10 cellular contexts compared by ENCODE assay signal in genomic region chr17:75873587-75874322, GRCh38. TPM values are rescaled to one million over a fixed set of nuclear protein-coding genes. Genes with fewer than 3 reads are reported as not detected.
DNase-seq lines count a peak whose midpoint lies in the region; ATAC-seq lines count a peak whose summit lies in the region.
"Had no signal": no experiment of that assay in that cellular context is flagged by ENCODE, and none has a peak within 500 bp of the region (broad histone marks: within the 10 kb centered on the region; RNA-seq: fewer than 3 reads in every experiment).

No MANE protein-coding gene starts in this region.

- H4K20me1 ChIP-seq in BLaER1 (no peaks in the 10 kb centered on the region), Karpas-422 (ENCODE audit: insufficient read depth, low read depth, low read length) (no peaks in the 10 kb centered on the region)

- H3K27me3 ChIP-seq in BLaER1 (peaks cover 31% of the 10 kb centered on the region), rectal smooth muscle tissue (ENCODE audit: control insufficient read depth, insufficient read depth, low read length) (no peaks in the 10 kb centered on the region), Karpas-422 (ENCODE audit: low read length) (no peaks in the 10 kb centered on the region)

- H3K4me1 ChIP-seq in BLaER1, result peaks cover 73% of the 10 kb centered on the region
- peaks cover 57% of the 10 kb centered on the region for H3K4me1 ChIP-seq in rectal smooth muscle tissue (ENCODE audit: control insufficient read depth, insufficient read depth, low read length)
- H3K4me1 ChIP-seq in Karpas-422 (ENCODE audit: low read length), result peaks cover 30% of the 10 kb centered on the region

- no peak overlapping the region for H2AFZ ChIP-seq in Karpas-422 (ENCODE audit: low read length)

- H3K9me3 ChIP-seq in BLaER1, result no peaks in the 10 kb centered on the region
- H3K9me3 ChIP-seq in Karpas-422 (ENCODE audit: low read length), result no peaks in the 10 kb centered on the region

- no peak for ATAC-seq in GM21526 (IDR thresholded peaks at IDR 0.05; ENCODE audit: low FRiP score, unreplicated experiment)
- ATAC-seq: stimulated activated naive CD8-positive, alpha-beta T cell treated with anti-CD3 and anti-CD28 coated beads, Interleukin-15, Interleukin-2, amounts not matched to agents 100 U/mL and 50 U/mL, for 24 hours had no signal

- H3K4me2 ChIP-seq in BLaER1 (peak overlapping the region; percentile 88; the same call in 1 of the 2 replicates), Karpas-422 (ENCODE audit: low read depth, low read length, poor library complexity, severe bottlenecking) (no peak overlapping the region)

- no peaks in the 10 kb centered on the region for H3K79me2 ChIP-seq in Karpas-422 (ENCODE audit: low read length)

- H3K9ac ChIP-seq in BLaER1 (no peak overlapping the region), rectal smooth muscle tissue (ENCODE audit: low read length) (no peak overlapping the region), Karpas-422 (ENCODE audit: low read length) (no peak overlapping the region)

- H3K4me3 ChIP-seq in BLaER1 (no peak overlapping the region), rectal smooth muscle tissue (ENCODE audit: low read length) (no peak overlapping the region), Karpas-422 (ENCODE audit: low read length) (no peak overlapping the region)

- H3K27ac ChIP-seq in BLaER1 (0 out of 2 replicates have a peak overlapping the region, but pooled peaks have one; percentile 80), epithelial cell of prostate (peak overlapping the region; percentile 86), rectal smooth muscle tissue (ENCODE audit: low read depth, low read length) (peak overlapping the region; percentile 96), Karpas-422 (ENCODE audit: low read length) (no peak overlapping the region)

- DNase-seq in RPMI8226 (peak; percentile 3), epithelial cell of prostate (ENCODE audit: low read depth, low spot score) (no peak), OCI-M2 (lab: John Stamatoyannopoulos, UW; ENCODE audit: unreplicated experiment) (no peak), Karpas-422 (no peak), cerebellum (ENCODE audit: low spot score) (no peak)
- DNase-seq: naive B cell; stimulated activated naive CD8-positive, alpha-beta T cell treated with anti-CD3 and anti-CD28 coated beads, Interleukin-15, Interleukin-2, amounts not matched to agents 100 U/mL and 50 U/mL, for 24 hours had no signal

- H3K9me2 ChIP-seq in Karpas-422 (replicated peaks; ENCODE audit: insufficient read depth, low read length), result no peaks in the 10 kb centered on the region

- H3K36me3 ChIP-seq in BLaER1 (no peaks in the 10 kb centered on the region), rectal smooth muscle tissue (ENCODE audit: control insufficient read depth, insufficient read depth, low read length) (peaks cover 7% of the 10 kb centered on the region), Karpas-422 (ENCODE audit: insufficient read depth, low read length) (no peaks in the 10 kb centered on the region)

RNA-seq across cellular contexts. Expression of gene TRIM47, which starts 4.6 kb away (rescaled TPM):
- total RNA-seq in Karpas-422 (2014; rRNA removed; shearing (Covaris generic); ENCODE audit: low replicate concordance), result 7.9 and 16.4 TPM in 2 replicates
- total RNA-seq in cerebellum, result 9.9 TPM

RNA-seq across cellular contexts. Expression of gene WBP2, which starts 18.6 kb away (rescaled TPM):
- total RNA-seq in Karpas-422 (2014; rRNA removed; shearing (Covaris generic); ENCODE audit: low replicate concordance), result 27.9 and 42.7 TPM in 2 replicates
- 26.0 TPM for total RNA-seq in cerebellum

RNA-seq across cellular contexts. Expression of gene TRIM65, which starts 23.0 kb away (rescaled TPM):
- 18.4 and 39.5 TPM in 2 replicates for total RNA-seq in Karpas-422 (2014; rRNA removed; shearing (Covaris generic); ENCODE audit: low replicate concordance)
- 8.1 TPM for total RNA-seq in cerebellum

RNA-seq across cellular contexts. Expression of gene UNC13D, which starts 29.6 kb away (rescaled TPM):
- 30.9 and 52.5 TPM in 2 replicates for total RNA-seq in Karpas-422 (2014; rRNA removed; shearing (Covaris generic); ENCODE audit: low replicate concordance)
- 1.6 TPM for total RNA-seq in cerebellum

RNA-seq across cellular contexts. Expression of gene MRPL38, which starts 30.9 kb away (rescaled TPM):
- 33.5 and 42.7 TPM in 2 replicates for total RNA-seq in Karpas-422 (2014; rRNA removed; shearing (Covaris generic); ENCODE audit: low replicate concordance)
- total RNA-seq in cerebellum, result 27.0 TPM
